Comparison of ENCODE assay signal across 25 cellular contexts in genomic region chr19:6127716-6128335, GRCh38. TPM values are rescaled to one million over a fixed set of nuclear protein-coding genes. Genes with fewer than 3 reads are reported as not detected.
DNase-seq lines count a peak whose midpoint lies in the region; ATAC-seq, FAIRE-seq and TF ChIP-seq lines count a peak whose summit lies in the region.
"Had no signal": no experiment of that assay in that cellular context is flagged by ENCODE, and none has a peak within 500 bp of the region (broad histone marks: within the 10 kb centered on the region; RNA-seq: fewer than 3 reads in every experiment).

No MANE protein-coding gene starts in this region.

- no peaks in the 10 kb centered on the region for H4K20me1 ChIP-seq in K562 (replicated peaks; ENCODE audit: control insufficient read depth, insufficient read depth, low read length)

- CTCF ChIA-PET in K562 (lab: Yijun Ruan, JAX; ENCODE audit: low intra/inter-chr PET ratio), result interaction anchor here (6.2 kb wide), 1 partner anchor 79 kb away, joined by 152 read pairs; no protein-coding TSS in a partner anchor

- no peaks in the 10 kb centered on the region for H3K9me1 ChIP-seq in K562 (ENCODE audit: control insufficient read depth, insufficient read depth, low read length)

- H3K79me2 ChIP-seq in K562 (ENCODE audit: control insufficient read depth, insufficient read depth, low read length), result no peaks in the 10 kb centered on the region

- WGBS in K562 (ENCODE audit: insufficient coverage, low coverage, missing lambda C conversion rate), result 18% methylated on average over 6 of the region's 6 CpGs

- no peak overlapping the region for H3K9ac ChIP-seq in K562 (ENCODE audit: insufficient read depth in 1 of 2, low read depth in 2 of 2, low read length in 2 of 2)
- H3K9ac ChIP-seq: KMS-11 had no signal

- DNase-seq in ELR (ENCODE audit: low read depth), result peak; percentile 51
- peak; percentile 19 for DNase-seq in LHCN-M2 (ENCODE audit: low read depth)
- no peak for DNase-seq in K562 (ENCODE audit: extremely low read depth in 1 of 4, low spot score in 3 of 4)
- peak; percentile 65 to 72 for DNase-seq in foreskin fibroblast
- DNase-seq in RCC 7860 (ENCODE audit: low spot score), result no peak
- no peak for DNase-seq in posterior cingulate gyrus
- DNase-seq in activated naive CD4-positive, alpha-beta T cell treated with Interleukin-2 at 50 U/mL for 16 hours, result no peak
- DNase-seq: BE2C, DMS79 treated with DMSO at 0.1 percent for 48 hours, MV-4-11, NCI-H1694, NCI-H2081, NCI-H2171, NCI-H345, NCI-H524 treated with DMSO at 0.1 percent for 48 hours, Peyer's patch, Right ventricle myocardium superior had no signal

- no peak for TF ChIP-seq RAD21 in K562 (CRISPR knock-in tag; conservative IDR thresholded peaks at IDR 0.05 in 1 of 2, IDR thresholded peaks at IDR 0.05 in 1 of 2)

- H2AFZ ChIP-seq in K562 (ENCODE audit: low read depth, low read length), result no peak overlapping the region
- H2AFZ ChIP-seq: GM23338 had no signal

- TF ChIP-seq CTCF in K562 (IDR thresholded peaks at IDR 0.05 in 2 of 3, conservative IDR thresholded peaks at IDR 0.05 in 1 of 3; ENCODE audit: insufficient read depth in 2 of 3, low read depth in 1 of 3, low read length in 3 of 3) (no peak), foreskin fibroblast (IDR thresholded peaks at IDR 0.05; ENCODE audit: low read depth, low read length) (no peak)

- in situ Hi-C loops in K562 (cut with MboI), result loop anchor here (5.0 kb wide), 1 partner anchor 739 kb away; no protein-coding TSS in a partner anchor

- H3K4me1 ChIP-seq in K562 (replicated peaks in 1 of 2; ENCODE audit: control insufficient read depth in 2 of 2, insufficient read depth in 2 of 2, low read length in 2 of 2), result no peaks in the 10 kb centered on the region
- H3K4me1 ChIP-seq: BE2C, Peyer's patch had no signal

- no peak for TF ChIP-seq POLR2A in K562 (conservative IDR thresholded peaks at IDR 0.05)

- BruUV-seq in K562 (replicated peaks; lab: Mats Ljungman, UMichigan), result no TSS peak

- intact Hi-C loops in K562 (cut with micrococcal nuclease), result loop anchor here (5.0 to 10.0 kb wide), 2 partner anchors 169 to 387 kb away; no protein-coding TSS in a partner anchor
- intact Hi-C loops in posterior cingulate gyrus (cut with DNase I), result no loop called here

- H3K9me3 ChIP-seq in K562 (replicated peaks; ENCODE audit: control insufficient read depth, insufficient read depth, low read depth, low read length), result 0 out of 2 replicates have a peak, but pooled peaks cover 2% of the 10 kb centered on the region
- H3K9me3 ChIP-seq: BE2C, Peyer's patch had no signal

- no peak for ATAC-seq in K562
- no peak for ATAC-seq in HG03354 (IDR thresholded peaks at IDR 0.05; ENCODE audit: poor library complexity, severe bottlenecking, unreplicated experiment)
- ATAC-seq: GM23338, HCT116 had no signal

- H3K27ac ChIP-seq in K562 (ENCODE audit: extremely low read depth, low read depth, low read length), result no peak overlapping the region
- H3K27ac ChIP-seq: KMS-11, Peyer's patch had no signal

- FAIRE-seq in K562 (lab: Jason Lieb, UNC) (no peak), RCC 7860 (lab: Jason Lieb, UNC) (no peak)
- FAIRE-seq: A204.1, GM12891 had no signal

- H3K4me3 ChIP-seq in K562 (no peak overlapping the region), foreskin fibroblast (ENCODE audit: low read depth in 1 of 2, low read length in 2 of 2) (no peak overlapping the region)
- H3K4me3 ChIP-seq: GM23338, Peyer's patch had no signal

- no peak for TF ChIP-seq EP300 in K562 (IDR thresholded peaks at IDR 0.05; ENCODE audit: low read length)

- no peaks in the 10 kb centered on the region for H3K27me3 ChIP-seq in K562 (ENCODE audit: control insufficient read depth in 2 of 2, insufficient read depth in 2 of 2, low read length in 2 of 2)
- H3K27me3 ChIP-seq: BE2C, Peyer's patch had no signal

- H3K36me3 ChIP-seq in K562 (ENCODE audit: control insufficient read depth, insufficient read depth, low read length), result no peaks in the 10 kb centered on the region
- H3K36me3 ChIP-seq: BE2C, Peyer's patch had no signal

- H3K4me2 ChIP-seq in K562 (ENCODE audit: insufficient read depth, low read length), result no peak overlapping the region
- H3K4me2 ChIP-seq: GM23338, KMS-11 had no signal

- POLR2A ChIA-PET in K562 (lab: Yijun Ruan, JAX), result interaction anchor here (0.6 kb wide), 2 partner anchors 8 to 33 kb away, joined by 3 read pairs; no protein-coding TSS in a partner anchor

TF ChIP-seq in K562, 482 proteins besides CTCF, POLR2A, EP300 and RAD21 (continues in another document):
- TF ChIP-seq RBM25 (IDR thresholded peaks at IDR 0.05; ENCODE audit: low read depth, low read length, severe bottlenecking) (peak; percentile 85), HDAC2 (IDR thresholded peaks at IDR 0.05) (0 out of 2 replicates have a peak, but pooled peaks have one; percentile 24), CBX2 (IDR thresholded peaks at IDR 0.05; ENCODE audit: insufficient read depth, low read length, poor library complexity, severe bottlenecking) (no peak), CHAMP1 (IDR thresholded peaks at IDR 0.05) (no peak), ZNF146 (CRISPR knock-in tag; IDR thresholded peaks at IDR 0.05; ENCODE audit: unreplicated experiment) (peak; percentile 99), ZFX (CRISPR knock-in tag; IDR thresholded peaks at IDR 0.05) (no peak), TSC22D4 (tag; IDR thresholded peaks at IDR 0.05) (no peak), CBX3 (IDR thresholded peaks at IDR 0.05; ENCODE audit: borderline replicate concordance in 1 of 2, low read length in 2 of 2) (0 out of 3 replicates have a peak, but pooled peaks of 1 of the 2 experiments have one; percentile 49), SMARCA5 (IDR thresholded peaks at IDR 0.05) (peak; percentile 35; the same call in 1 of the 2 replicates), RFX1 (IDR thresholded peaks at IDR 0.05) (no peak)

RNA-seq across cellular contexts. Expression of gene ACSBG2, which starts 7.6 kb away (rescaled TPM):
- total RNA-seq in LHCN-M2 (2014; rRNA removed) (not detected in 2 replicates), K562 (2014; rRNA removed) (not detected in 2 replicates), K562 (2014; rRNA removed; fragmentation: Illumina TruSeq; extraction: Trizol) (0.07 TPM in 1 of 2 replicates, not detected in the other), K562 (2015; rRNA removed; fragmentation: Illumina TruSeq; extraction: Trizol) (0.11 TPM in 1 of 2 replicates, not detected in the other), K562 (2021) (0.11 TPM in 1 of 2 replicates, not detected in the other)
- polyA plus RNA-seq in LHCN-M2 (2012), result not detected
- not detected in 2 replicates for total RNA-seq in K562 (2011; cell fraction: chromatin; rRNA removed; ENCODE audit: low replicate concordance)
- total RNA-seq in K562 (2011; cell fraction: nucleolus; rRNA removed), result not detected in 2 replicates
- total RNA-seq in K562 (2011; cell fraction: nucleoplasm; rRNA removed), result not detected in 2 replicates
- polyA plus RNA-seq in K562 (2011; rRNA removed) (not detected in 2 replicates), K562 (2014; fragmentation: Illumina TruSeq; extraction: Trizol) (not detected in 2 replicates), K562 (2014; fragmentation: Nextera tagmentation; extraction: Ambion mirVana) (under 1 TPM in 1 of 2 experiments, not detected in 1; 0.11 TPM), K562 (2014; rRNA removed) (0.08 TPM in 1 of 2 replicates, not detected in the other)
- not detected in 2 replicates for polyA plus RNA-seq in K562 (2011; cell fraction: cytosol; rRNA removed)
- polyA plus RNA-seq in K562 (2011; cell fraction: nucleus; rRNA removed), result 0.10 TPM in 1 of 2 replicates, not detected in the other
- polyA plus RNA-seq in K562 (2012), result 0.17 and 0.44 TPM in 2 replicates
- 0.14 and 0.51 TPM in 2 replicates for polyA minus RNA-seq in K562 (2011; rRNA and poly(A)+ RNA removed)
- not detected in 2 replicates for polyA minus RNA-seq in K562 (2011; cell fraction: cytosol; rRNA and poly(A)+ RNA removed)
- polyA minus RNA-seq in K562 (2011; cell fraction: nucleus; rRNA and poly(A)+ RNA removed), result not detected in 2 replicates
- total RNA-seq: GM23338, OCI-LY7, Right ventricle myocardium superior, SK-MEL-5 had no signal
- polyA plus RNA-seq: GM23338 had no signal

RNA-seq across cellular contexts. Expression of gene RFX2, which starts 17.5 kb away (rescaled TPM):
- total RNA-seq in LHCN-M2 (2014; rRNA removed) (4.1 and 5.7 TPM in 2 replicates), K562 (2014; rRNA removed) (18.7 and 24.0 TPM in 2 replicates), K562 (2014; rRNA removed; fragmentation: Illumina TruSeq; extraction: Trizol) (4.4 and 5.3 TPM in 2 replicates), K562 (2015; rRNA removed; fragmentation: Illumina TruSeq; extraction: Trizol) (7.4 and 7.6 TPM in 2 replicates), K562 (2021) (18.3 and 18.9 TPM in 2 replicates)
- 4.9 TPM for polyA plus RNA-seq in LHCN-M2 (2012)
- total RNA-seq in K562 (2011; cell fraction: chromatin; rRNA removed; ENCODE audit: low replicate concordance), result 29.2 and 31.8 TPM in 2 replicates
- total RNA-seq in K562 (2011; cell fraction: nucleolus; rRNA removed), result 18.3 and 22.4 TPM in 2 replicates
- 18.6 and 20.1 TPM in 2 replicates for total RNA-seq in K562 (2011; cell fraction: nucleoplasm; rRNA removed)
- polyA plus RNA-seq in K562 (2011; rRNA removed) (8.7 and 9.8 TPM in 2 replicates), K562 (2014; fragmentation: Illumina TruSeq; extraction: Trizol) (9.4 and 11.3 TPM in 2 replicates), K562 (2014; fragmentation: Nextera tagmentation; extraction: Ambion mirVana) (1 to 10 TPM; 3.6 to 4.4 TPM), K562 (2014; rRNA removed) (11.1 and 11.4 TPM in 2 replicates)
- 14.8 and 32.1 TPM in 2 replicates for polyA plus RNA-seq in K562 (2011; cell fraction: cytosol; rRNA removed)
- 20.8 and 44.3 TPM in 2 replicates for polyA plus RNA-seq in K562 (2011; cell fraction: nucleus; rRNA removed)
- 10.9 and 12.9 TPM in 2 replicates for polyA plus RNA-seq in K562 (2012)
- polyA minus RNA-seq in K562 (2011; rRNA and poly(A)+ RNA removed), result 8.9 and 11.7 TPM in 2 replicates
- 10.7 and 12.8 TPM in 2 replicates for polyA minus RNA-seq in K562 (2011; cell fraction: cytosol; rRNA and poly(A)+ RNA removed)
- polyA minus RNA-seq in K562 (2011; cell fraction: nucleus; rRNA and poly(A)+ RNA removed), result 9.2 and 11.2 TPM in 2 replicates

Comparison
In these comparisons a context has a peak if more than half of its experiments do, and no peak if none do; other contexts are left out.
1. DNase-seq: peak in ELR (single experiment), LHCN-M2 (single experiment) and foreskin fibroblast (2 of 2); none in K562 (0 of 4), RCC 7860 (single experiment), posterior cingulate gyrus (0 of 10) and activated naive CD4-positive, alpha-beta T cell treated with Interleukin-2 at 50 U/mL for 16 hours (single experiment).